8 cellular contexts compared by ENCODE assay signal in the genomic region with DNA sequence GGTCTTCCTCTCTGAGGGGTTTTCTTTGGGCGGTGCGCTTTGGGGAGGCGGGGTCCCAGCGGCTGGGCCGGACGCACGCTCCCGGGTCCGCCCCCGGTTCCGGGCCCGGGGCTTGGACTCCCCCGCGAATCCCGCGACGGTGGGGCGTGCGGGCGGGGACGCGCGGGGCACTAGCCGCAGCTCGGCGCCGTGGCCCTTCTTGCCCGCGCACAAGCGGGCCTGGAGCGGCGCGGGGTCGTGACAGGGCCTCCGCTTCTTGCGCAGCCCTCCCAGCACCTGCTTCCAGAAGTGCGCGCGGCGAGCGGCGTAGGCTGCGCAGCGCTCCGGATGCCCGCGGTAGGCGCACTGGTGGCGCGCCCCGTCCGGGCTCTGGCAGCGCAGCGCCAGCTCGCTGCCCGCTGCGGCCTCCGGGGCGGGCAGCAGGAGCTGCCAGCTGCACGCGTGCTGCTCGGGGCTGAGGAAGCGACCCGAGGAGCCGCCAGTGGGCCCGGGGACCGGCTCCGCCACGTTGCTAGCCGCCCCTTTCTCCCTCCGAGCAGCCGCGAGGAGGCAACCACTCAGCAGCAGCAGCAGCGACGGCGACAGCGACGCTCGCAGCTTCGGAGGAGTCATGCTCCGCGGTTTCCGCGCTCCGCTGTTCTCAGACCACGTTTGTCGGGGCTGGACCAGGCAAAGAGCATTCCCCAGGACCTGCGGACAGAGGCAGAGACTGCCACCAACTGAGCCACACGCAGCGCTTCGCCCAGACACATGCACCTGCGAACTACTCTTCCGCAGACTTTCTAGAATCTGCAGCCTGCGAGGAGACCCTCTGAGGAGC. TPM values are rescaled to one million over a fixed set of nuclear protein-coding genes. Genes with fewer than 3 reads are reported as not detected.
DNase-seq lines count a peak whose midpoint lies in the region; ATAC-seq, FAIRE-seq and TF ChIP-seq lines count a peak whose summit lies in the region.

No MANE protein-coding gene starts in this region.

- ATAC-seq in GM18519 (IDR thresholded peaks at IDR 0.05; ENCODE audit: low FRiP score, unreplicated experiment) (peak; percentile 93), HG03039 (IDR thresholded peaks at IDR 0.05; ENCODE audit: unreplicated experiment) (peak; percentile 81)

- H3K27ac ChIP-seq in ACC112 (ENCODE audit: low read depth, low read length) (no peak overlapping the region), VCaP (peak overlapping the region; percentile 75)

- peak; percentile 82 for TF ChIP-seq CTCF in VCaP (conservative IDR thresholded peaks at IDR 0.05)
- TF ChIP-seq CTCF in bronchial epithelial cell (IDR thresholded peaks at IDR 0.05; ENCODE audit: insufficient read depth, low read length, severe bottlenecking) = peak; percentile 57

- H3K27me3 ChIP-seq in ACC112 (ENCODE audit: insufficient read depth, low read length) = no peaks in the 10 kb centered on the region
- no peaks in the 10 kb centered on the region for H3K27me3 ChIP-seq in bronchial epithelial cell (ENCODE audit: control insufficient read depth, insufficient read depth, low read length)

- H3K4me3 ChIP-seq in ACC112 (ENCODE audit: low read depth, low read length) = peak overlapping the region; percentile 83
- H3K4me3 ChIP-seq in bronchial epithelial cell (ENCODE audit: low read depth, low read length) = peak overlapping the region; percentile 64

- peak overlapping the region; percentile 89 for H2AFZ ChIP-seq in ACC112 (ENCODE audit: low read length, unreplicated experiment)

- no peak for FAIRE-seq in bronchial epithelial cell (lab: Jason Lieb, UNC)

- H3K79me2 ChIP-seq in ACC112 (ENCODE audit: control insufficient read depth, insufficient read depth, low read length, unreplicated experiment) = no peaks in the 10 kb centered on the region

- H3K36me3 ChIP-seq in ACC112 (ENCODE audit: insufficient read depth, low read length) (no peaks in the 10 kb centered on the region), bronchial epithelial cell (ENCODE audit: control insufficient read depth, insufficient read depth, low read length) (no peaks in the 10 kb centered on the region)

- no peaks in the 10 kb centered on the region for H3K4me1 ChIP-seq in ACC112 (ENCODE audit: control insufficient read depth, insufficient read depth, low read length, unreplicated experiment)

- DNase-seq in NCI-H2107 (lab: John Stamatoyannopoulos, UW) = peak; percentile 7
- DNase-seq in bronchial epithelial cell (ENCODE audit: low read depth) = peak; percentile 46
- DNase-seq in iris pigment epithelial cell (ENCODE audit: low read depth) = peak; percentile 57
- peak; percentile 42 to 66 (median 48) for DNase-seq in stimulated activated CD4-positive, alpha-beta T cell treated with anti-CD3 and anti-CD28 coated beads, Interleukin-12 subunit alpha, Interleukin-12 subunit beta, amount 100 ng/mL, for 48 hours (ENCODE audit: low read depth in 2 of 3, low spot score in 1 of 3)

RNA-seq across cellular contexts. Expression of gene FGFBP3, which starts 0.7 kb away (rescaled TPM):
- 0.26 and 0.38 TPM in 2 replicates for total RNA-seq in bronchial epithelial cell

RNA-seq across cellular contexts. Expression of gene BTAF1, which starts 15.0 kb away (rescaled TPM):
- total RNA-seq in bronchial epithelial cell = 47.4 and 53.4 TPM in 2 replicates

Comparison
In these comparisons a context has a peak if more than half of its experiments do, and no peak if none do; other contexts are left out.
1. DNase-seq: peak in every context shown above with its lines; median percentile 57 in iris pigment epithelial cell; 48 in stimulated activated CD4-positive, alpha-beta T cell treated with anti-CD3 and anti-CD28 coated beads, Interleukin-12 subunit alpha, Interleukin-12 subunit beta, amount 100 ng/mL, for 48 hours; 46 in bronchial epithelial cell; 7 in NCI-H2107.